Comparison of ENCODE assay signal across 10 cellular contexts in the genomic region with DNA sequence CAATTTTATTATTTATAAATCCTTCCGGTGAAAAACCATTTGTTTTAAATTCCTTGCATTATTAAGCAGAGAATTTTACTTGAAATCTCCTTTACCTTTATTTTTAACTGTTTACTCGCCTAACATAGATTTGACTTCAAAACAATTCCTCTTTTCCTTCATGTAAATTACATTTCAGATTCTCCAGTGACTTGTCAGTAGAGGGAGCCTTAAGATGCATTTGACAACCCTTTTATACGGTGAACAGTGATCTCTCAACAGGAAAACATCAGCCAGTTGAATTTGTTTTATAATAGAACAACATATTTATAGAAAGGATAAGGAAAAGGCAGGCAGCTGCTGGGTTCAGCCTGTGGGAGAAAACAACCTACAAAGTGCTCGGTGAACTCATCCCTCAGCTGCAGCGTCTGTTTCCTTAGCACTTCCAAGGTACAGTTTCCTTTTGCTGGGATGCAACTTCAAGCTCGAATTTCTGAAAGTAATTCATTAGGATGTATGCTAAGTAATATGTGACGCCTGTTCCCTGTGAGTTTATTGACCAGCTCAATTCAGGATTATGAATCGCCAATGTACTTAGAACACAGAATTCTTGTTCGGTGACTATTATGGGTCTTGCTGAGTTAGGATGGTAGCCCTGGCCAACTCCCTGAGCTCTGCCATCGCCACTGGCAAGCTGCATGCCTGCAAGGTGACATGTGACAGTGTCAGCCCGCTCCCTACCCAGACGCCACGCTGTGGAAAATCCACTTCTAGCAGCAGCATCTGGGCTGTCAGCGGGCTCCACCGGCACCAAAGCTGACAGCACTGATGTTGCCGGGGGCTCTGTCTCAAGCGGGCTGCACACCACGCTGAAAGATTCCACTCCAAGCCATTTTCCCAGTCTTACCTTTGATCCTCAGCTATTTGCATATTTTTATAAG.
A peak's percentile ranks its signal among the peaks of the same experiment; 100 is the strongest.
DNase-seq lines count a peak whose midpoint lies in the region; ATAC-seq and TF ChIP-seq lines count a peak whose summit lies in the region.
"Had no signal": no experiment of that assay in that cellular context is flagged by ENCODE, and none has a peak within 500 bp of the region (broad histone marks: within the 10 kb centered on the region; RNA-seq: fewer than 3 reads in every experiment).

No MANE protein-coding gene starts in this region.

- no peak for TF ChIP-seq POLR2A in heart left ventricle (IDR thresholded peaks at IDR 0.05)

- ATAC-seq in heart left ventricle, result peak; percentile 69 to 85 (median 82)
- ATAC-seq in GM19452 (IDR thresholded peaks at IDR 0.05; ENCODE audit: unreplicated experiment), result no peak
- ATAC-seq in stimulated activated effector memory CD8-positive, alpha-beta T cell treated with anti-CD3 and anti-CD28 coated beads, Interleukin-12 subunit alpha, Interleukin-12 subunit beta, amount 100 ng/mL, for 72 hours, result no peak

- DNase-seq in Jurkat, Clone E6-1 (ENCODE audit: low read depth, low spot score), result peak; percentile 18
- DNase-seq in OCI-M1 (lab: John Stamatoyannopoulos, UW), result peak; percentile 2
- DNase-seq in heart left ventricle, result peak in 3 of 5 donors; percentile 13 to 64 (median 43)
- DNase-seq in NCI-H82 (lab: John Stamatoyannopoulos, UW), result no peak
- no peak for DNase-seq in H4 (ENCODE audit: low spot score)
- no peak for DNase-seq in stimulated activated effector memory CD8-positive, alpha-beta T cell treated with anti-CD3 and anti-CD28 coated beads, Interleukin-12 subunit alpha, Interleukin-12 subunit beta, amount 100 ng/mL, for 72 hours (ENCODE audit: low spot score in 2 of 2)

- intact Hi-C loops in heart left ventricle (cut with DNase I), result loop anchor here in 1 of 10 donors (5.0 to 10.0 kb wide), 2 partner anchors 315 to 338 kb away; no protein-coding TSS in a partner anchor

- H3K4me3 ChIP-seq in Jurkat, Clone E6-1 (ENCODE audit: low read length), result no peak overlapping the region
- no peak overlapping the region for H3K4me3 ChIP-seq in heart left ventricle
- H3K4me3 ChIP-seq: lung had no signal

- WGBS in heart left ventricle, 4 donors, result 45 to 64% (median 50%) methylated on average over 18 of the region's 18 CpGs

- H3K27ac ChIP-seq in 22Rv1 (no peak overlapping the region), heart left ventricle (no peak overlapping the region)

- H3K36me3 ChIP-seq in heart left ventricle, result no peaks in the 10 kb centered on the region

- TF ChIP-seq CTCF in 22Rv1 (IDR thresholded peaks at IDR 0.05) (peak; percentile 10; the same call in 1 of the 2 replicates), heart left ventricle (IDR thresholded peaks at IDR 0.05) (peak in 1 of 12 donors; percentile 20)

- H3K36me3 Mint-ChIP-seq in stimulated activated effector memory CD8-positive, alpha-beta T cell treated with anti-CD3 and anti-CD28 coated beads, Interleukin-12 subunit alpha, Interleukin-12 subunit beta, amount 100 ng/mL, for 72 hours, result no peaks in the 10 kb centered on the region
- H3K36me3 Mint-ChIP-seq: activated naive CD4-positive, alpha-beta T cell treated with anti-CD3 and anti-CD28 coated beads, Interleukin-2, amount 50 U/mL, for 24 hours had no signal

- H3K27me3 ChIP-seq in heart left ventricle, result peaks cover 0 to 3% (median 0%) of the 10 kb centered on the region in 9 donors

- H3K4me1 Mint-ChIP-seq in stimulated activated effector memory CD8-positive, alpha-beta T cell treated with anti-CD3 and anti-CD28 coated beads, Interleukin-12 subunit alpha, Interleukin-12 subunit beta, amount 100 ng/mL, for 72 hours, result no peaks in the 10 kb centered on the region
- H3K4me1 Mint-ChIP-seq: activated naive CD4-positive, alpha-beta T cell treated with anti-CD3 and anti-CD28 coated beads, Interleukin-2, amount 50 U/mL, for 24 hours had no signal

- no peak overlapping the region for H3K4me3 Mint-ChIP-seq in stimulated activated effector memory CD8-positive, alpha-beta T cell treated with anti-CD3 and anti-CD28 coated beads, Interleukin-12 subunit alpha, Interleukin-12 subunit beta, amount 100 ng/mL, for 72 hours
- H3K4me3 Mint-ChIP-seq: activated naive CD4-positive, alpha-beta T cell treated with anti-CD3 and anti-CD28 coated beads, Interleukin-2, amount 50 U/mL, for 24 hours had no signal

- H3K27ac Mint-ChIP-seq in stimulated activated effector memory CD8-positive, alpha-beta T cell treated with anti-CD3 and anti-CD28 coated beads, Interleukin-12 subunit alpha, Interleukin-12 subunit beta, amount 100 ng/mL, for 72 hours, result no peak overlapping the region
- H3K27ac Mint-ChIP-seq: activated naive CD4-positive, alpha-beta T cell treated with anti-CD3 and anti-CD28 coated beads, Interleukin-2, amount 50 U/mL, for 24 hours had no signal

- H3K9me3 Mint-ChIP-seq in stimulated activated effector memory CD8-positive, alpha-beta T cell treated with anti-CD3 and anti-CD28 coated beads, Interleukin-12 subunit alpha, Interleukin-12 subunit beta, amount 100 ng/mL, for 72 hours, result peaks cover 10% of the 10 kb centered on the region
- H3K9me3 Mint-ChIP-seq: activated naive CD4-positive, alpha-beta T cell treated with anti-CD3 and anti-CD28 coated beads, Interleukin-2, amount 50 U/mL, for 24 hours had no signal

- H3K9me3 ChIP-seq in heart left ventricle, result no peaks in the 10 kb centered on the region

- peaks cover 0 to 3% (median 0%) of the 10 kb centered on the region in 12 donors for H3K4me1 ChIP-seq in heart left ventricle

Comparison
In these comparisons a context has a peak if more than half of its experiments do, and no peak if none do; other contexts are left out.
1. DNase-seq: peak in Jurkat, Clone E6-1 (single experiment), OCI-M1 (single experiment) and heart left ventricle (3 of 5); none in NCI-H82 (single experiment), H4 (single experiment) and stimulated activated effector memory CD8-positive, alpha-beta T cell treated with anti-CD3 and anti-CD28 coated beads, Interleukin-12 subunit alpha, Interleukin-12 subunit beta, amount 100 ng/mL, for 72 hours (0 of 2).
2. ATAC-seq: peak in heart left ventricle (4 of 4); none in GM19452 (single experiment) and stimulated activated effector memory CD8-positive, alpha-beta T cell treated with anti-CD3 and anti-CD28 coated beads, Interleukin-12 subunit alpha, Interleukin-12 subunit beta, amount 100 ng/mL, for 72 hours (single experiment).